17 cellular contexts compared by ENCODE assay signal in the genomic region with DNA sequence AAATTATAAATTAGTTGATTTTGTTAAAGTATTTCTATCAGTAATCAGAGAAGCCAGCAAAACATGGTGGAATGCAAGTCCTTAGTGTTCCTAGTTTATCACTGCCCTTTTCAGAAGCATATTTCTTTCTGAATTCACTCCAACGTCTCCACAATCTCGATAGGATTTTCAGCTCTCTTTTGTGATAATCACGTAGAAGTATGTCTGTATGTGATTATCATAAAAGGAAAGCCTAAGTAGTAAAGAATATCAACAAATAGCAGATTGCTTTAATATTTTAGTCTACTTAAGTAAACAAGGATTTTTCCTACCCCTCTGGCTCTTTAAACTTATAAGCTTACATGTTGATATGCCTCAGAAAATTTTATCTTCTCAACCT.
DNase-seq lines count a peak whose midpoint lies in the region; ATAC-seq, FAIRE-seq and TF ChIP-seq lines count a peak whose summit lies in the region.
"Had no signal": no experiment of that assay in that cellular context is flagged by ENCODE, and none has a peak within 500 bp of the region (broad histone marks: within the 10 kb centered on the region; RNA-seq: fewer than 3 reads in every experiment).

No MANE protein-coding gene starts in this region.

- H2AFZ ChIP-seq in ACC112 (ENCODE audit: low read length, unreplicated experiment) (peak overlapping the region; percentile 74), PC-3 (ENCODE audit: low read length) (no peak overlapping the region), K562 (ENCODE audit: low read depth, low read length) (peak overlapping the region; percentile 61; the same call in 1 of the 2 replicates)

- POLR2A ChIA-PET in PC-3 (lab: Charles Lee; ENCODE audit: unreplicated experiment), result no interaction called here
- POLR2A ChIA-PET in K562 (lab: Yijun Ruan, JAX), result interaction anchor here (0.8 to 1.2 kb wide), 2 partner anchors 12 to 27 kb away, joined by 3 read pairs; no protein-coding TSS in a partner anchor
- POLR2A ChIA-PET in WTC11 (lab: Charles Lee), result no interaction called here

- FAIRE-seq in K562 (lab: Jason Lieb, UNC), result no peak
- FAIRE-seq: A204.1 had no signal

- H3K27ac ChIP-seq in ACC112 (ENCODE audit: low read depth, low read length), result peak overlapping the region; percentile 80
- peak overlapping the region; percentile 83 for H3K27ac ChIP-seq in PC-3 (ENCODE audit: low read length)
- peak overlapping the region; percentile 57; the same call in 2 of the 3 replicates for H3K27ac ChIP-seq in K562 (ENCODE audit: extremely low read depth, low read depth, low read length)
- peak overlapping the region; percentile 86 for H3K27ac ChIP-seq in foreskin keratinocyte
- H3K27ac ChIP-seq: C4-2B had no signal

- H3K4me1 Mint-ChIP-seq in WTC11, result peaks cover 13% of the 10 kb centered on the region

- no peaks in the 10 kb centered on the region for H3K9me1 ChIP-seq in K562 (ENCODE audit: control insufficient read depth, insufficient read depth, low read length)

- in situ Hi-C loops in K562 (cut with MboI), result no loop called here

- intact Hi-C loops in PC-3 (cut with micrococcal nuclease), result no loop called here
- intact Hi-C loops in K562 (cut with micrococcal nuclease), result no loop called here

- H3K4me2 ChIP-seq in PC-3 (ENCODE audit: low read length) (0 out of 2 replicates have a peak overlapping the region, but pooled peaks have one; percentile 68), K562 (ENCODE audit: insufficient read depth, low read length) (no peak overlapping the region)

- 5% methylated on average over 3 of the region's 3 CpGs for WGBS in K562 (ENCODE audit: insufficient coverage, low coverage, missing lambda C conversion rate)

- BruUV-seq in PC-3 (replicated peaks; lab: Mats Ljungman, UMichigan), result no TSS peak
- BruUV-seq in K562 (replicated peaks; lab: Mats Ljungman, UMichigan), result no TSS peak

- CTCF ChIA-PET in PC-3 (lab: Charles Lee) (interaction anchor here (0.6 kb wide), 1 partner anchor 94 kb away, joined by 3 read pairs; no protein-coding TSS in a partner anchor), K562 (lab: Yijun Ruan, JAX; ENCODE audit: low intra/inter-chr PET ratio) (no interaction called here), WTC11 (lab: Charles Lee) (interaction anchor here (1.0 kb wide), 1 partner anchor 150 kb away, joined by 3 read pairs; no protein-coding TSS in a partner anchor)

- H3K4me3 ChIP-seq in ACC112 (ENCODE audit: low read depth, low read length), result 0 out of 2 replicates have a peak overlapping the region, but pooled peaks have one; percentile 21
- H3K4me3 ChIP-seq in PC-3 (ENCODE audit: low read length), result no peak overlapping the region
- no peak overlapping the region for H3K4me3 ChIP-seq in K562

- peaks cover 22% of the 10 kb centered on the region for H3K9me3 Mint-ChIP-seq in WTC11

- TF ChIP-seq POLR2A in K562 (conservative IDR thresholded peaks at IDR 0.05), result no peak

- peaks cover 13% of the 10 kb centered on the region for H3K36me3 Mint-ChIP-seq in WTC11

- H4K20me1 ChIP-seq in PC-3 (ENCODE audit: low read length) (no peaks in the 10 kb centered on the region), K562 (replicated peaks; ENCODE audit: control insufficient read depth, insufficient read depth, low read length) (no peaks in the 10 kb centered on the region)

- H3K27ac Mint-ChIP-seq in WTC11, result no peak overlapping the region

- H3K79me2 ChIP-seq in ACC112 (ENCODE audit: control insufficient read depth, insufficient read depth, low read length, unreplicated experiment) (no peaks in the 10 kb centered on the region), PC-3 (ENCODE audit: low read length) (no peaks in the 10 kb centered on the region), K562 (ENCODE audit: control insufficient read depth, insufficient read depth, low read length) (no peaks in the 10 kb centered on the region)

- H3K4me3 Mint-ChIP-seq in WTC11, result no peak overlapping the region

- TF ChIP-seq EP300 in K562 (IDR thresholded peaks at IDR 0.05; ENCODE audit: low read length), result no peak

- no peak for ATAC-seq in PC-3
- no peak for ATAC-seq in K562
- no peak for ATAC-seq in foreskin keratinocyte
- no peak for ATAC-seq in HG02798 (IDR thresholded peaks at IDR 0.05; ENCODE audit: poor library complexity, unreplicated experiment)
- no peak for ATAC-seq in WTC11

- peak overlapping the region; percentile 57; the same call in 1 of the 2 replicates for H3K9ac ChIP-seq in PC-3 (ENCODE audit: low read length)
- no peak overlapping the region for H3K9ac ChIP-seq in K562 (ENCODE audit: insufficient read depth in 1 of 2, low read depth in 2 of 2, low read length in 2 of 2)

- no peak for TF ChIP-seq RAD21 in K562 (CRISPR knock-in tag; conservative IDR thresholded peaks at IDR 0.05 in 1 of 2, IDR thresholded peaks at IDR 0.05 in 1 of 2)

- no peaks in the 10 kb centered on the region for H3F3A ChIP-seq in PC-3 (ENCODE audit: low read length, unreplicated experiment)

- H3K9me2 ChIP-seq in PC-3 (replicated peaks; ENCODE audit: low read length), result no peaks in the 10 kb centered on the region

- H3K27me3 ChIP-seq in ACC112 (ENCODE audit: insufficient read depth, low read length) (no peaks in the 10 kb centered on the region), PC-3 (ENCODE audit: low read length) (no peaks in the 10 kb centered on the region), K562 (ENCODE audit: control insufficient read depth in 2 of 2, insufficient read depth in 2 of 2, low read length in 2 of 2) (no peaks in the 10 kb centered on the region), foreskin keratinocyte (no peaks in the 10 kb centered on the region)

- H3K36me3 ChIP-seq in ACC112 (ENCODE audit: insufficient read depth, low read length) (peaks cover 6% of the 10 kb centered on the region; the same call in 1 of the 2 replicates), PC-3 (ENCODE audit: low read depth, low read length) (no peaks in the 10 kb centered on the region), K562 (ENCODE audit: control insufficient read depth, insufficient read depth, low read length) (no peaks in the 10 kb centered on the region)

- H3K9me3 ChIP-seq in PC-3 (ENCODE audit: low read length), result no peaks in the 10 kb centered on the region
- no peaks in the 10 kb centered on the region for H3K9me3 ChIP-seq in K562 (replicated peaks; ENCODE audit: control insufficient read depth, insufficient read depth, low read depth, low read length)

- no peak for TF ChIP-seq CTCF in PC-3 (conservative IDR thresholded peaks at IDR 0.05; ENCODE audit: low read depth, low read length)
- no peak for TF ChIP-seq CTCF in K562 (IDR thresholded peaks at IDR 0.05 in 2 of 3, conservative IDR thresholded peaks at IDR 0.05 in 1 of 3; ENCODE audit: insufficient read depth in 2 of 3, low read depth in 1 of 3, low read length in 3 of 3)
- no peak for TF ChIP-seq CTCF in foreskin keratinocyte (conservative IDR thresholded peaks at IDR 0.05)
- TF ChIP-seq CTCF in WTC11 (IDR thresholded peaks at IDR 0.05), result no peak

- H3K4me1 ChIP-seq in ACC112 (ENCODE audit: control insufficient read depth, insufficient read depth, low read length, unreplicated experiment), result peaks cover 16% of the 10 kb centered on the region
- peaks cover 29% of the 10 kb centered on the region for H3K4me1 ChIP-seq in PC-3 (ENCODE audit: insufficient read depth, low read length)
- H3K4me1 ChIP-seq in K562 (replicated peaks in 1 of 2; ENCODE audit: control insufficient read depth in 2 of 2, insufficient read depth in 2 of 2, low read length in 2 of 2), result peaks cover 0 to 27% of the 10 kb centered on the region in 2 experiments; a peak in 3 of 5 replicates
- peaks cover 26% of the 10 kb centered on the region for H3K4me1 ChIP-seq in foreskin keratinocyte

- no peaks in the 10 kb centered on the region; the same call in 1 of the 2 replicates for H3K27me3 Mint-ChIP-seq in WTC11 (ENCODE audit: low read depth)

- DNase-seq in PC-3 (no peak), K562 (ENCODE audit: extremely low read depth in 1 of 4, low spot score in 3 of 4) (no peak), foreskin keratinocyte (no peak), NCI-H146 (lab: John Stamatoyannopoulos, UW) (no peak), WTC11 (ENCODE audit: low spot score) (no peak), iPS-NIHi11 (ENCODE audit: low spot score) (no peak)
- DNase-seq: DMS153, MV-4-11, NCI-H1417 treated with DMSO at 0.1 percent for 48 hours, NCI-H2029, NCI-H2171, NCI-H446 treated with DMSO at 0.1 percent for 48 hours, NCI-H774 had no signal

TF ChIP-seq in K562, 482 proteins besides CTCF, POLR2A, EP300 and RAD21 (continues in another document):
- TF ChIP-seq GTF2E2 (tag; IDR thresholded peaks at IDR 0.05), result peak; percentile 62; the same call in 1 of the 2 replicates

TF ChIP-seq in WTC11, 78 proteins besides CTCF, POLR2A, EP300 and RAD21 (continues in another document):
- TF ChIP-seq EMX1 (CRISPR knock-in tag; IDR thresholded peaks at IDR 0.05), result no peak
- no peak for TF ChIP-seq ZNF671 (CRISPR knock-in tag; IDR thresholded peaks at IDR 0.05)
- no peak for TF ChIP-seq HMGA2 (CRISPR knock-in tag; IDR thresholded peaks at IDR 0.05)
- TF ChIP-seq ZNF138 (CRISPR knock-in tag; conservative IDR thresholded peaks at IDR 0.05), result no peak
- no peak for TF ChIP-seq ZNF232 (CRISPR knock-in tag; IDR thresholded peaks at IDR 0.05)
- TF ChIP-seq ESRRA (CRISPR knock-in tag; IDR thresholded peaks at IDR 0.05; ENCODE audit: borderline replicate concordance), result no peak
- TF ChIP-seq PREB (CRISPR knock-in tag; IDR thresholded peaks at IDR 0.05; ENCODE audit: borderline replicate concordance), result no peak
- TF ChIP-seq KAT7 (CRISPR knock-in tag; IDR thresholded peaks at IDR 0.05; ENCODE audit: borderline replicate concordance), result no peak
- TF ChIP-seq, protein P1, sequence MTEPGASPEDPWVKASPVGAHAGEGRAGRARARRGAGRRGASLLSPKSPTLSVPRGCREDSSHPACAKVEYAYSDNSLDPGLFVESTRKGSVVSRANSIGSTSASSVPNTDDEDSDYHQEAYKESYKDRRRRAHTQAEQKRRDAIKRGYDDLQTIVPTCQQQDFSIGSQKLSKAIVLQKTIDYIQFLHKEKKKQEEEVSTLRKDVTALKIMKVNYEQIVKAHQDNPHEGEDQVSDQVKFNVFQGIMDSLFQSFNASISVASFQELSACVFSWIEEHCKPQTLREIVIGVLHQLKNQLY (CRISPR knock-in tag; IDR thresholded peaks at IDR 0.05), result no peak
- TF ChIP-seq FOXP1 (CRISPR knock-in tag; IDR thresholded peaks at IDR 0.05; ENCODE audit: borderline replicate concordance), result no peak
- TF ChIP-seq NFATC4 (CRISPR knock-in tag; IDR thresholded peaks at IDR 0.05), result no peak
